In the genomic region with DNA sequence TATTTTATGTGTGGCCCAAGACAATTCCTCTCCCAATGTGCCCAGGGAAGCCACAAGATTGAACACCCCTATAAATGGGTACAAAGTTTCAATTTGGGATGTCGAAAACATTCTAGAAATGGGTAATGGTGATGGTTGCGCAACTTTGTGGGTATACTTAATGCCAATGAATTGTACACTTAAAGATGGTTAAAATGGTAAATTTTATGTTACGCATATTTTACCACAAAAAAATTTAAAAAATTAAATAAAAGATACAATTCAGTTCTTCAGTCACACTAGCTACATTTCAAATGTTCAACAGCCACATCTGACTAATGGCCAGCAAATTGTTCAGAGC, we compare ENCODE assay signal across 28 cellular contexts. TPM values are rescaled to one million over a fixed set of nuclear protein-coding genes. Genes with fewer than 3 reads are reported as not detected.
"Had no signal": no experiment of that assay in that cellular context is flagged by ENCODE, and none has a peak within 500 bp of the region (broad histone marks: within the 10 kb centered on the region; RNA-seq: fewer than 3 reads in every experiment).

No MANE protein-coding gene starts in this region.

- H3K9me3 ChIP-seq: Peyer's patch, SJCRH30 had no signal

- H3K4me1 ChIP-seq: Peyer's patch, SJCRH30 had no signal

- ATAC-seq: Right ventricle myocardium inferior, SK-N-SH treated with all-trans-retinoic acid at 6 μM for 48 hours, T-helper 17 cell had no signal

- H3K4me3 ChIP-seq: PC-9, Peyer's patch, SJCRH30 had no signal

- DNase-seq: NCI-H1092, NCI-H1105 treated with DMSO at 0.1 percent for 48 hours, NCI-H1417 treated with DMSO at 0.1 percent for 48 hours, NCI-H146, NCI-H1694 treated with DMSO at 0.1 percent for 48 hours, NCI-H1930, NCI-H2081 treated with DMSO at 0.1 percent for 48 hours, NCI-H2171, NCI-H226, NCI-H446, NCI-H510A, NCI-H524 treated with DMSO at 0.1 percent for 48 hours, NCI-H69, NCI-H774, OCI-M1, PC-9, Peyer's patch, SHP77 treated with DMSO at 0.1 percent for 48 hours, SJCRH30, T-helper 1 cell, T-helper 17 cell had no signal

- H2AFZ ChIP-seq: PC-9 had no signal

- H3K4me2 ChIP-seq: KMS-11, PC-9 had no signal

- H3K9ac ChIP-seq: KMS-11 had no signal

- H3K36me3 ChIP-seq: Peyer's patch, SJCRH30 had no signal

- H3K27ac ChIP-seq: KMS-11, PC-9, Peyer's patch, SJCRH30 had no signal

- H3K27me3 ChIP-seq: Peyer's patch, SJCRH30 had no signal

RNA-seq across cellular contexts. Expression of a gene that starts 34.9 kb away (rescaled TPM):
- total RNA-seq: HT1080, LHCN-M2, MCF 10A, PC-9, RPMI7951 had no signal
